ENCODE assay signal across 16 cellular contexts in the genomic region with DNA sequence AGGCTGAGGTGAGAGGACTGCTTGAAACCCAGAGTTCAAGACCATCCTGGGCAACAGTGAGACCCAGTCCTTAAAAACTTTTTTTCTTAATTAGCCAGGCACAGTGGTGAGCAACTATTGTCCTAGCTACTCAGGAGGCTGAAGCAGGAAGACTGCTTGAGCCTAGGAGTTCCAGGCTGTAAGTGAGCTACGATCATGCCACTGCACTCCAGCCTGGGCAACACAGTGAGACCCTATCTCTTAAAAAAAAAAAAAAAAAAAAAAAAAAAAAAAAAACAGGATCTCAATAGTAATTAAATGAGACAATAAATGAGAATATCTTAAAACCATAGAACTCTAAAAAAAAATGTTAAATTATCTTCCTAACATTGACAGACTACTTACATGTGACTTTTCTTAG. TPM values are rescaled to one million over a fixed set of nuclear protein-coding genes. Genes with fewer than 3 reads are reported as not detected.
DNase-seq lines count a peak whose midpoint lies in the region; ATAC-seq and TF ChIP-seq lines count a peak whose summit lies in the region.
"Had no signal": no experiment of that assay in that cellular context is flagged by ENCODE, and none has a peak within 500 bp of the region (broad histone marks: within the 10 kb centered on the region; RNA-seq: fewer than 3 reads in every experiment).

No MANE protein-coding gene starts in this region.

- H3K9me3 ChIP-seq in HCT116 (ENCODE audit: control insufficient read depth in 1 of 2, insufficient read depth in 1 of 2, low read depth in 1 of 2, low read length in 2 of 2) = no peaks in the 10 kb centered on the region
- H3K9me3 ChIP-seq in osteoblast (ENCODE audit: low read depth, low read length) = no peaks in the 10 kb centered on the region
- H3K9me3 ChIP-seq: A549 had no signal

- no peaks in the 10 kb centered on the region; the same call in none of the 2 replicates for H3K27me3 Mint-ChIP-seq in HFFc6 (ENCODE audit: insufficient read depth)
- H3K27me3 Mint-ChIP-seq in chondrocyte (ENCODE audit: low read depth) = no peaks in the 10 kb centered on the region
- H3K27me3 Mint-ChIP-seq: IgD-negative memory B cell had no signal

- no TSS peak for BruUV-seq in HCT116 (replicated peaks; lab: Mats Ljungman, UMichigan)

- peaks cover 73% of the 10 kb centered on the region for H3K4me1 Mint-ChIP-seq in HFFc6 (ENCODE audit: low read depth)
- peaks cover 33% of the 10 kb centered on the region for H3K4me1 Mint-ChIP-seq in chondrocyte (ENCODE audit: low read depth)

- no peak for ATAC-seq in HCT116
- ATAC-seq in GM21576 (IDR thresholded peaks at IDR 0.05; ENCODE audit: unreplicated experiment) = no peak
- no peak for ATAC-seq in GM21367 (IDR thresholded peaks at IDR 0.05; ENCODE audit: unreplicated experiment)
- ATAC-seq: A549; CD8-positive, alpha-beta T cell had no signal

- no peak overlapping the region for H3K9ac ChIP-seq in HCT116 (ENCODE audit: low read length)

- H3K4me1 ChIP-seq in HCT116 (ENCODE audit: control insufficient read depth in 1 of 2, insufficient read depth in 2 of 2, low read length in 2 of 2) (peaks cover 45 to 46% of the 10 kb centered on the region in 2 experiments), osteoblast (ENCODE audit: insufficient read depth, low read length) (peaks cover 56% of the 10 kb centered on the region)

- H4K20me1 ChIP-seq in HCT116 (ENCODE audit: insufficient read depth) = peaks cover 19% of the 10 kb centered on the region; the same call in 1 of the 2 replicates
- peaks cover 66% of the 10 kb centered on the region for H4K20me1 ChIP-seq in osteoblast (ENCODE audit: insufficient read depth, low read length)

- H3K27ac ChIP-seq in HCT116 (ENCODE audit: low read depth, low read length) (no peak overlapping the region), osteoblast (ENCODE audit: low read depth, low read length) (peak overlapping the region; percentile 3)

- TF ChIP-seq RAD21 in HCT116 (IDR thresholded peaks at IDR 0.05; ENCODE audit: low read depth) = no peak

- no peak for TF ChIP-seq CTCF in HCT116 (IDR thresholded peaks at IDR 0.05 in 2 of 3, conservative IDR thresholded peaks at IDR 0.05 in 1 of 3; ENCODE audit: borderline replicate concordance in 1 of 3, insufficient read depth in 1 of 3, low read depth in 2 of 3, low read length in 2 of 3)
- no peak for TF ChIP-seq CTCF in HFFc6 (IDR thresholded peaks at IDR 0.05)
- TF ChIP-seq CTCF in chondrocyte (IDR thresholded peaks at IDR 0.05) = no peak
- no peak for TF ChIP-seq CTCF in osteoblast (IDR thresholded peaks at IDR 0.05; ENCODE audit: extremely low read depth, low read depth, low read length)

- H2AFZ ChIP-seq in HCT116 (ENCODE audit: low read depth, low read length, poor library complexity, severe bottlenecking) (no peak overlapping the region), osteoblast (ENCODE audit: low read length) (no peak overlapping the region)

- no peaks in the 10 kb centered on the region for H3K9me2 ChIP-seq in HCT116 (ENCODE audit: insufficient read depth)

- H3K27me3 ChIP-seq in HCT116 (ENCODE audit: insufficient read depth, low read length) (no peaks in the 10 kb centered on the region), osteoblast (ENCODE audit: insufficient read depth, low read length) (no peaks in the 10 kb centered on the region)

- H3K27ac Mint-ChIP-seq in HFFc6 (peak overlapping the region; percentile 79), chondrocyte (ENCODE audit: unreplicated experiment) (peak overlapping the region; percentile 22)
- H3K27ac Mint-ChIP-seq: IgD-negative memory B cell had no signal

- H3K79me2 ChIP-seq in HCT116 (ENCODE audit: insufficient read depth, low read length) (peaks cover 100% of the 10 kb centered on the region), osteoblast (ENCODE audit: insufficient read depth, low read length) (peaks cover 98% of the 10 kb centered on the region)

- POLR2A ChIA-PET in HCT116 (lab: Charles Lee) = interaction anchor here (0.7 kb wide), 1 partner anchor 693 kb away, joined by 3 read pairs; no protein-coding TSS in a partner anchor

- no peak overlapping the region for H3K4me2 ChIP-seq in HCT116 (ENCODE audit: low read length)
- no peak overlapping the region for H3K4me2 ChIP-seq in osteoblast (ENCODE audit: insufficient read depth, low read length)
- H3K4me2 ChIP-seq: A549 had no signal

- DNase-seq in HCT116 (ENCODE audit: low read depth, low spot score) = no peak
- DNase-seq in HFFc6 = no peak
- no peak for DNase-seq in chondrocyte (ENCODE audit: low spot score)
- DNase-seq in osteoblast (ENCODE audit: insufficient read length, low spot score, missing footprints) = no peak
- DNase-seq in NCI-H82 (lab: John Stamatoyannopoulos, UW) = no peak
- DNase-seq in NCI-H128 (lab: John Stamatoyannopoulos, UW; ENCODE audit: unreplicated experiment) = no peak
- DNase-seq: CD8-positive, alpha-beta T cell; COR-L47; DMS153; DMS79 treated with DMSO at 0.1 percent for 48 hours; EL had no signal

- intact Hi-C loops in HCT116 (cut with micrococcal nuclease) = loop anchor here (5.0 kb wide), 1 partner anchor 141 kb away; a partner anchor contains a TSS

- H3K4me3 ChIP-seq in HCT116 (replicated peaks in 1 of 2; ENCODE audit: low read depth in 1 of 2, low read length in 2 of 2) (no peak overlapping the region), osteoblast (ENCODE audit: insufficient read depth, low read length) (no peak overlapping the region)
- H3K4me3 ChIP-seq: A549 had no signal

- RAD21 ChIA-PET in HCT116 (lab: Charles Lee; ENCODE audit: low non-redundant PET in 1 of 2, low total read pairs in 2 of 2, uncharacterized antibody in 2 of 2, unreplicated experiment in 2 of 2) = no interaction called here

- no peak for TF ChIP-seq POLR2A in HCT116 (IDR thresholded peaks at IDR 0.05; ENCODE audit: borderline replicate concordance, extremely low read depth, insufficient read depth, insufficient read length)

- H3K9me3 Mint-ChIP-seq in HFFc6 = no peaks in the 10 kb centered on the region
- no peaks in the 10 kb centered on the region for H3K9me3 Mint-ChIP-seq in chondrocyte (ENCODE audit: low read depth)
- H3K9me3 Mint-ChIP-seq: CD14-positive monocyte; CD8-positive, alpha-beta T cell; IgD-negative memory B cell had no signal

- H3K36me3 ChIP-seq in HCT116 (ENCODE audit: control insufficient read depth in 1 of 2, insufficient read depth in 2 of 2, low read length in 2 of 2) (peaks cover 18 to 19% of the 10 kb centered on the region in 2 experiments; a peak in 3 of 4 replicates), osteoblast (ENCODE audit: insufficient read depth, low read length) (peaks cover 38% of the 10 kb centered on the region)

- H3K4me3 Mint-ChIP-seq in HFFc6 (0 out of 2 replicates have a peak overlapping the region, but pooled peaks have one; percentile 74), chondrocyte (ENCODE audit: unreplicated experiment) (no peak overlapping the region)
- H3K4me3 Mint-ChIP-seq: CD14-positive monocyte; CD8-positive, alpha-beta T cell; IgD-negative memory B cell had no signal

- CTCF ChIA-PET in HCT116 (lab: Charles Lee) = interaction anchor here (3.4 kb wide), 1 partner anchor 11 kb away, joined by 6 read pairs; no protein-coding TSS in a partner anchor

- H3K36me3 Mint-ChIP-seq in HFFc6 (ENCODE audit: low read depth) (peaks cover 27% of the 10 kb centered on the region), chondrocyte (ENCODE audit: low read depth) (peaks cover 2% of the 10 kb centered on the region)

TF ChIP-seq in HCT116, 20 proteins besides CTCF, POLR2A, EP300 and RAD21:
- TF ChIP-seq, protein P1, sequence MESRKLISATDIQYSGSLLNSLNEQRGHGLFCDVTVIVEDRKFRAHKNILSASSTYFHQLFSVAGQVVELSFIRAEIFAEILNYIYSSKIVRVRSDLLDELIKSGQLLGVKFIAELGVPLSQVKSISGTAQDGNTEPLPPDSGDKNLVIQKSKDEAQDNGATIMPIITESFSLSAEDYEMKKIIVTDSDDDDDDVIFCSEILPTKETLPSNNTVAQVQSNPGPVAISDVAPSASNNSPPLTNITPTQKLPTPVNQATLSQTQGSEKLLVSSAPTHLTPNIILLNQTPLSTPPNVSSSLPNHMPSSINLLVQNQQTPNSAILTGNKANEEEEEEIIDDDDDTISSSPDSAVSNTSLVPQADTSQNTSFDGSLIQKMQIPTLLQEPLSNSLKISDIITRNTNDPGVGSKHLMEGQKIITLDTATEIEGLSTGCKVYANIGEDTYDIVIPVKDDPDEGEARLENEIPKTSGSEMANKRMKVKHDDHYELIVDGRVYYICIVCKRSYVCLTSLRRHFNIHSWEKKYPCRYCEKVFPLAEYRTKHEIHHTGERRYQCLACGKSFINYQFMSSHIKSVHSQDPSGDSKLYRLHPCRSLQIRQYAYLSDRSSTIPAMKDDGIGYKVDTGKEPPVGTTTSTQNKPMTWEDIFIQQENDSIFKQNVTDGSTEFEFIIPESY (IDR thresholded peaks at IDR 0.05; ENCODE audit: extremely low read depth, insufficient replicate concordance, low read length) = no peak
- 0 out of 2 replicates have a peak, but pooled peaks have one; percentile 7 for TF ChIP-seq SP1 (IDR thresholded peaks at IDR 0.05; ENCODE audit: low read depth)
- TF ChIP-seq ZNF274 (IDR thresholded peaks at IDR 0.05; ENCODE audit: low read depth, low read length) = no peak

RNA-seq across cellular contexts. Expression of a gene that starts 14.3 kb away (rescaled TPM):
- 127 TPM for total RNA-seq in HCT116 (2021; ENCODE audit: unreplicated experiment)
- polyA plus RNA-seq in HCT116 (2012) = 71.8 and 86.2 TPM in 2 replicates
- 100 to 1,000 TPM in 3 of 6 experiments, 10 to 100 TPM in 3; 92.5 to 206 (median 99.1) TPM for total RNA-seq in HFFc6 (2021; fragmentation: NEBNext Ultra II Directional; extraction: Animal tissue kit (Norgen Biotek cat#: 25700))
- total RNA-seq in chondrocyte = 33.4 to 41.0 TPM (median 36.2 TPM) in 3 replicates
- 90.5 and 115 TPM in 2 replicates for total RNA-seq in osteoblast
